20 cellular contexts compared by ENCODE assay signal in genomic region chr6:5937936-5938706, GRCh38.
A peak's percentile ranks its signal among the peaks of the same experiment; 100 is the strongest.
DNase-seq lines count a peak whose midpoint lies in the region; ATAC-seq, FAIRE-seq and TF ChIP-seq lines count a peak whose summit lies in the region.
"Had no signal": no experiment of that assay in that cellular context is flagged by ENCODE, and none has a peak within 500 bp of the region (broad histone marks: within the 10 kb centered on the region; RNA-seq: fewer than 3 reads in every experiment).

No MANE protein-coding gene starts in this region.

- no peak for DNase-seq in HCT116 (ENCODE audit: low read depth, low spot score)
- DNase-seq in K562 (ENCODE audit: extremely low read depth in 1 of 4, low spot score in 3 of 4), result peak in 1 of 4 experiments; percentile 20
- DNase-seq in nephron progenitor cell, result no peak
- no peak for DNase-seq in upper lobe of right lung
- no peak for DNase-seq in activated T-cell treated with anti-CD3 and anti-CD28 coated beads for 4 hours
- DNase-seq in NCI-H1048 (lab: John Stamatoyannopoulos, UW), result no peak
- DNase-seq in omental fat pad (ENCODE audit: low spot score), result no peak
- DNase-seq: ACHN, HFFc6, IMR-90, Karpas-422, NCI-H146, NCI-H2081, NCI-H510A, NCI-H774, PC-9 had no signal

- H3K9me1 ChIP-seq in K562 (ENCODE audit: control insufficient read depth, insufficient read depth, low read length), result no peaks in the 10 kb centered on the region

- H4K20me1 ChIP-seq in HCT116 (ENCODE audit: insufficient read depth), result no peaks in the 10 kb centered on the region
- no peaks in the 10 kb centered on the region for H4K20me1 ChIP-seq in K562 (replicated peaks; ENCODE audit: control insufficient read depth, insufficient read depth, low read length)

- H3K9me3 Mint-ChIP-seq in nephron progenitor cell, result peaks cover 34% of the 10 kb centered on the region

- 2% methylated on average over 19 of the region's 19 CpGs for WGBS in K562 (ENCODE audit: insufficient coverage, low coverage, missing lambda C conversion rate)

- peak; percentile 53; the same call in 1 of the 2 replicates for ATAC-seq in HCT116
- ATAC-seq in K562, result peak; percentile 63; the same call in 2 of the 3 replicates
- peak; percentile 26 for ATAC-seq in upper lobe of right lung
- ATAC-seq in omental fat pad (ENCODE audit: low FRiP score), result no peak

- FAIRE-seq in K562 (lab: Jason Lieb, UNC), result no peak
- FAIRE-seq: D721Med, GM12891, GM18507 had no signal

- H3K4me1 ChIP-seq in HCT116 (ENCODE audit: control insufficient read depth in 1 of 2, insufficient read depth in 2 of 2, low read length in 2 of 2) (no peaks in the 10 kb centered on the region), K562 (replicated peaks in 1 of 2; ENCODE audit: control insufficient read depth in 2 of 2, insufficient read depth in 2 of 2, low read length in 2 of 2) (no peaks in the 10 kb centered on the region), upper lobe of right lung (no peaks in the 10 kb centered on the region)

- H3K36me3 ChIP-seq in HCT116 (ENCODE audit: control insufficient read depth in 1 of 2, insufficient read depth in 2 of 2, low read length in 2 of 2) (no peaks in the 10 kb centered on the region), K562 (ENCODE audit: control insufficient read depth, insufficient read depth, low read length) (no peaks in the 10 kb centered on the region), upper lobe of right lung (no peaks in the 10 kb centered on the region)

- intact Hi-C loops in HCT116 (cut with micrococcal nuclease), result no loop called here
- intact Hi-C loops in K562 (cut with micrococcal nuclease), result no loop called here
- intact Hi-C loops in upper lobe of right lung (cut with DNase I), result no loop called here

- TF ChIP-seq CTCF in HCT116 (IDR thresholded peaks at IDR 0.05 in 2 of 3, conservative IDR thresholded peaks at IDR 0.05 in 1 of 3; ENCODE audit: borderline replicate concordance in 1 of 3, insufficient read depth in 1 of 3, low read depth in 2 of 3, low read length in 2 of 3), result peak in 1 of 3 experiments; percentile 13; a peak in 1 of 6 replicates
- TF ChIP-seq CTCF in K562 (IDR thresholded peaks at IDR 0.05 in 2 of 3, conservative IDR thresholded peaks at IDR 0.05 in 1 of 3; ENCODE audit: insufficient read depth in 2 of 3, low read depth in 1 of 3, low read length in 3 of 3), result peak in 1 of 3 experiments; percentile 17; a peak in 1 of 6 replicates
- no peak for TF ChIP-seq CTCF in nephron progenitor cell (IDR thresholded peaks at IDR 0.05)
- no peak for TF ChIP-seq CTCF in upper lobe of right lung (IDR thresholded peaks at IDR 0.05)
- no peak for TF ChIP-seq CTCF in omental fat pad (IDR thresholded peaks at IDR 0.05)

- TF ChIP-seq POLR2A in HCT116 (IDR thresholded peaks at IDR 0.05; ENCODE audit: borderline replicate concordance, extremely low read depth, insufficient read depth, insufficient read length), result no peak
- no peak for TF ChIP-seq POLR2A in K562 (conservative IDR thresholded peaks at IDR 0.05)

- H2AFZ ChIP-seq in HCT116 (ENCODE audit: low read depth, low read length, poor library complexity, severe bottlenecking), result no peak overlapping the region
- H2AFZ ChIP-seq in K562 (ENCODE audit: low read depth, low read length), result no peak overlapping the region
- H2AFZ ChIP-seq: PC-9 had no signal

- H3K79me2 ChIP-seq in HCT116 (ENCODE audit: insufficient read depth, low read length), result no peaks in the 10 kb centered on the region
- no peaks in the 10 kb centered on the region for H3K79me2 ChIP-seq in K562 (ENCODE audit: control insufficient read depth, insufficient read depth, low read length)

- H3K4me2 ChIP-seq in HCT116 (ENCODE audit: low read length) (no peak overlapping the region), K562 (ENCODE audit: insufficient read depth, low read length) (no peak overlapping the region)
- H3K4me2 ChIP-seq: PC-9 had no signal

- H3K27me3 Mint-ChIP-seq in nephron progenitor cell (ENCODE audit: low read depth, poor library complexity), result peaks cover 6% of the 10 kb centered on the region

- 0 out of 2 replicates have a peak, but pooled peaks have one; percentile 21 for TF ChIP-seq RAD21 in HCT116 (IDR thresholded peaks at IDR 0.05; ENCODE audit: low read depth)
- no peak for TF ChIP-seq RAD21 in K562 (CRISPR knock-in tag; conservative IDR thresholded peaks at IDR 0.05 in 1 of 2, IDR thresholded peaks at IDR 0.05 in 1 of 2)

- H3K27me3 ChIP-seq in HCT116 (ENCODE audit: insufficient read depth, low read length), result peaks cover 18% of the 10 kb centered on the region
- H3K27me3 ChIP-seq in K562 (ENCODE audit: control insufficient read depth in 2 of 2, insufficient read depth in 2 of 2, low read length in 2 of 2), result peaks cover 3 to 12% of the 10 kb centered on the region in 2 experiments; a peak in 2 of 5 replicates
- no peaks in the 10 kb centered on the region for H3K27me3 ChIP-seq in upper lobe of right lung

- POLR2A ChIA-PET in HCT116 (lab: Charles Lee), result no interaction called here
- POLR2A ChIA-PET in K562 (lab: Yijun Ruan, JAX), result interaction anchor here (0.8 to 0.9 kb wide), 2 partner anchors 10 to 1394 kb away, joined by 3 read pairs; no protein-coding TSS in a partner anchor

- H3K9me2 ChIP-seq in HCT116 (ENCODE audit: insufficient read depth), result no peaks in the 10 kb centered on the region

- peak overlapping the region; percentile 88 for H3K27ac Mint-ChIP-seq in nephron progenitor cell
- H3K27ac Mint-ChIP-seq: HFFc6 had no signal

- peaks cover 6% of the 10 kb centered on the region for H3K36me3 Mint-ChIP-seq in nephron progenitor cell (ENCODE audit: low read depth)

- BruUV-seq in HCT116 (replicated peaks; lab: Mats Ljungman, UMichigan) (no TSS peak), K562 (replicated peaks; lab: Mats Ljungman, UMichigan) (no TSS peak)

- CTCF ChIA-PET in HCT116 (lab: Charles Lee), result no interaction called here
- CTCF ChIA-PET in K562 (lab: Yijun Ruan, JAX; ENCODE audit: low intra/inter-chr PET ratio), result no interaction called here

- peaks cover 31% of the 10 kb centered on the region for H3K4me1 Mint-ChIP-seq in nephron progenitor cell

- H3K9me3 ChIP-seq in HCT116 (ENCODE audit: control insufficient read depth in 1 of 2, insufficient read depth in 1 of 2, low read depth in 1 of 2, low read length in 2 of 2) (peaks cover under 1 to 4% of the 10 kb centered on the region in 2 experiments; a peak in 2 of 4 replicates), K562 (replicated peaks; ENCODE audit: control insufficient read depth, insufficient read depth, low read depth, low read length) (no peaks in the 10 kb centered on the region), upper lobe of right lung (no peaks in the 10 kb centered on the region)

- H3K27ac ChIP-seq in HCT116 (ENCODE audit: low read depth, low read length) (no peak overlapping the region), K562 (ENCODE audit: extremely low read depth, low read depth, low read length) (no peak overlapping the region), upper lobe of right lung (no peak overlapping the region)
- H3K27ac ChIP-seq: C4-2B, PC-9 had no signal

- no peak overlapping the region for H3K4me3 ChIP-seq in HCT116 (replicated peaks in 1 of 2; ENCODE audit: low read depth in 1 of 2, low read length in 2 of 2)
- no peak overlapping the region for H3K4me3 ChIP-seq in K562
- H3K4me3 ChIP-seq in upper lobe of right lung, result no peak overlapping the region
- H3K4me3 ChIP-seq: PC-9 had no signal

- TF ChIP-seq EP300 in K562 (IDR thresholded peaks at IDR 0.05; ENCODE audit: low read length), result no peak

- in situ Hi-C loops in K562 (cut with MboI), result no loop called here

- RAD21 ChIA-PET in HCT116 (lab: Charles Lee; ENCODE audit: low non-redundant PET in 1 of 2, low total read pairs in 2 of 2, uncharacterized antibody in 2 of 2, unreplicated experiment in 2 of 2), result no interaction called here

- H3K4me3 Mint-ChIP-seq in nephron progenitor cell, result no peak overlapping the region
- H3K4me3 Mint-ChIP-seq: HFFc6 had no signal

- H3K9ac ChIP-seq in HCT116 (ENCODE audit: low read length), result no peak overlapping the region
- no peak overlapping the region for H3K9ac ChIP-seq in K562 (ENCODE audit: insufficient read depth in 1 of 2, low read depth in 2 of 2, low read length in 2 of 2)

TF ChIP-seq in K562, 482 proteins besides CTCF, POLR2A, EP300 and RAD21:
- TF ChIP-seq, protein P1, sequence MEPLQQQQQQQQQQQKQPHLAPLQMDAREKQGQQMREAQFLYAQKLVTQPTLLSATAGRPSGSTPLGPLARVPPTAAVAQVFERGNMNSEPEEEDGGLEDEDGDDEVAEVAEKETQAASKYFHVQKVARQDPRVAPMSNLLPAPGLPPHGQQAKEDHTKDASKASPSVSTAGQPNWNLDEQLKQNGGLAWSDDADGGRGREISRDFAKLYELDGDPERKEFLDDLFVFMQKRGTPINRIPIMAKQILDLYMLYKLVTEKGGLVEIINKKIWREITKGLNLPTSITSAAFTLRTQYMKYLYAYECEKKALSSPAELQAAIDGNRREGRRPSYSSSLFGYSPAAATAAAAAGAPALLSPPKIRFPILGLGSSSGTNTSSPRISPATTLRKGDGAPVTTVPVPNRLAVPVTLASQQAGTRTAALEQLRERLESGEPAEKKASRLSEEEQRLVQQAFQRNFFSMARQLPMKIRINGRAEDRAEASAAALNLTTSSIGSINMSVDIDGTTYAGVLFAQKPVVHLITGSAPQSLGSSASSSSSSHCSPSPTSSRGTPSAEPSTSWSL (CRISPR knock-in tag; IDR thresholded peaks at IDR 0.05; ENCODE audit: borderline replicate concordance), result no peak
- TF ChIP-seq ARNT (IDR thresholded peaks at IDR 0.05) (no peak), POLR2AphosphoS5 (IDR thresholded peaks at IDR 0.05; ENCODE audit: control insufficient read depth, insufficient read depth, low read depth, low read length) (no peak)
TF ChIP-seq in K562: peak in this region for 0.

Comparison
In these comparisons a context has a peak if more than half of its experiments do, and no peak if none do; other contexts are left out.
1. Of the 22 proteins assayed by ChIP-seq in both K562 and HCT116: peak only in K562: none; only in HCT116: RAD21; in both: none; in neither: 20; mixed calls (peak in some experiments, not most) for 1.